ENCODE assay signal across 4 cellular contexts in genomic region chr17:13548576-13548975, GRCh38. TPM values are rescaled to one million over a fixed set of nuclear protein-coding genes. Genes with fewer than 3 reads are reported as not detected.
"Had no signal": no experiment of that assay in that cellular context is flagged by ENCODE, and none has a peak within 500 bp of the region (broad histone marks: within the 10 kb centered on the region; RNA-seq: fewer than 3 reads in every experiment).

No MANE protein-coding gene starts in this region.

RNA-seq across cellular contexts. Expression of gene HS3ST3A1, which starts 53.2 kb away (rescaled TPM):
- total RNA-seq: activated naive CD4-positive, alpha-beta T cell treated with anti-CD3 and anti-CD28 coated beads, Interleukin-2, amount 50 U/mL, for 72 hours; activated naive CD8-positive, alpha-beta T cell treated with anti-CD3 and anti-CD28 coated beads, Interleukin-2, amount 10 ng/mL, durations not matched to agents 7 days and 5 days; ascending aorta; body of pancreas had no signal
